Comparison of ENCODE assay signal across 10 cellular contexts in the genomic region with DNA sequence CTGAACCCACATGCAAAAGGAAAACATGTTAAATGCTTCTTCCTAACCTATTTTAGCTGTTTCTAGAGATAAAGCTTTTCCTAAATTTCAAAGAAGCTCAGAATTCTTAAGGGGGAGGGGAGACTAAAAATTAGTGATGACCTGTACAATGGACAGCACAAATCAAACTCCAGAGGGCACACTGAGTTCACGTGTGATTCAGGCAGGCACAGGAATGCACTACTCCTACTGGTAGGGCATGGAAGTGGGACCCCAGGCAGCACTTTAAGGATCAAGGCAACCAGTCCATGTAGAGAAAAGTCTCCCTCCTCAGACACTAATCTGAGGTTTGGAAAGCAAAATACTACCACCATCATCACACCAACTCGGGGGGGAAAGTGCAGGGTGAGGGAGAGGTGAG. TPM values are rescaled to one million over a fixed set of nuclear protein-coding genes. Genes with fewer than 3 reads are reported as not detected.
DNase-seq lines count a peak whose midpoint lies in the region; ATAC-seq, FAIRE-seq and TF ChIP-seq lines count a peak whose summit lies in the region.
"Had no signal": no experiment of that assay in that cellular context is flagged by ENCODE, and none has a peak within 500 bp of the region (broad histone marks: within the 10 kb centered on the region; RNA-seq: fewer than 3 reads in every experiment).

No MANE protein-coding gene starts in this region.

- H3K27me3 Mint-ChIP-seq in Calu3 (ENCODE audit: unreplicated experiment): no peaks in the 10 kb centered on the region
- H3K27me3 Mint-ChIP-seq in activated B cell treated with CpG ODN at 0.5 μM for 24 hours: no peaks in the 10 kb centered on the region
- no peaks in the 10 kb centered on the region for H3K27me3 Mint-ChIP-seq in activated CD4-positive, alpha-beta memory T cell treated with anti-CD3 and anti-CD28 coated beads, Interleukin-2, amount 10 ng/mL, durations not matched to agents 7 days and 5 days
- H3K27me3 Mint-ChIP-seq: natural killer cell treated with Interleukin-12 subunit alpha and Interleukin-12 subunit beta and Interleukin-15 and Interleukin-18, amount 100 ng/mL, for 72 hours had no signal

- WGBS in IMR-90 (ENCODE audit: extremely low coverage in 2 of 2, insufficient read length in 1 of 2), 2 experiments: no CpG with 5 or more reads among the region's 2 CpGs
- 3% methylated on average over 2 of the region's 2 CpGs for WGBS in HepG2 (ENCODE audit: low lambda C conversion rate)

- H3K79me2 ChIP-seq in HepG2 (ENCODE audit: insufficient read depth, low read length): no peaks in the 10 kb centered on the region

- no peak overlapping the region for H2BK20ac ChIP-seq in IMR-90 (ENCODE audit: low read depth, low read length)

- no peak overlapping the region for H4K8ac ChIP-seq in IMR-90 (ENCODE audit: low read depth in 2 of 2, low read length in 2 of 2)

- H3K36me3 ChIP-seq in IMR-90 (ENCODE audit: control insufficient read depth, insufficient read depth, low read length): no peaks in the 10 kb centered on the region
- H3K36me3 ChIP-seq in HepG2 (replicated peaks in 1 of 2; ENCODE audit: control insufficient read depth in 1 of 2, insufficient read depth in 2 of 2, low read length in 2 of 2): no peaks in the 10 kb centered on the region
- H3K36me3 ChIP-seq: thoracic aorta had no signal

- intact Hi-C loops in Calu3 (cut with micrococcal nuclease; ENCODE audit: unreplicated experiment) (loop anchor here (1.0 to 10.0 kb wide), 3 partner anchors 79 to 169 kb away; no protein-coding TSS in a partner anchor), IMR-90 (cut with micrococcal nuclease) (no loop called here), activated B cell treated with CpG ODN at 0.5 μM for 24 hours (cut with micrococcal nuclease) (loop anchor here (5.0 kb wide), 1 partner anchor 172 kb away; no protein-coding TSS in a partner anchor), HepG2 (cut with micrococcal nuclease; ENCODE audit: unreplicated experiment) (no loop called here)

- no peaks in the 10 kb centered on the region for H3K9me1 ChIP-seq in IMR-90 (ENCODE audit: insufficient read depth, low read length)

- CTCF ChIA-PET in Calu3 (lab: Charles Lee): interaction anchor here (0.7 to 1.8 kb wide), 5 partner anchors 12 to 226 kb away, joined by 3 to 11 read pairs (median 4); no protein-coding TSS in a partner anchor
- CTCF ChIA-PET in IMR-90 (lab: Yijun Ruan, JAX): no interaction called here
- CTCF ChIA-PET in activated B cell treated with CpG ODN at 0.5 μM for 24 hours (lab: Charles Lee): interaction anchor here (0.6 to 2.2 kb wide), 5 partner anchors 10 to 189 kb away, joined by 3 to 7 read pairs (median 4); partner anchors contain the start of gene SH3GLB1
- CTCF ChIA-PET in HepG2 (lab: Yijun Ruan, JAX; ENCODE audit: low intra/inter-chr PET ratio, low total read pairs): interaction anchor here (1.6 kb wide), 1 partner anchor 16 kb away, joined by 6 read pairs; no protein-coding TSS in a partner anchor
- CTCF ChIA-PET in activated CD4-positive, alpha-beta memory T cell treated with anti-CD3 and anti-CD28 coated beads, Interleukin-2, amount 10 ng/mL, durations not matched to agents 7 days and 5 days (lab: Charles Lee): interaction anchor here (0.8 to 1.0 kb wide), 2 partner anchors 16 to 228 kb away, joined by 3 read pairs; no protein-coding TSS in a partner anchor

- H2AFZ ChIP-seq in IMR-90 (replicated peaks; ENCODE audit: low read length, poor library complexity): no peak overlapping the region
- H2AFZ ChIP-seq in HepG2 (ENCODE audit: low read length): no peak overlapping the region

- H3K4me3 Mint-ChIP-seq in Calu3 (ENCODE audit: low read depth, unreplicated experiment) (no peak overlapping the region), activated B cell treated with CpG ODN at 0.5 μM for 24 hours (no peak overlapping the region)
- H3K4me3 Mint-ChIP-seq in activated CD4-positive, alpha-beta memory T cell treated with anti-CD3 and anti-CD28 coated beads, Interleukin-2, amount 10 ng/mL, durations not matched to agents 7 days and 5 days: no peak overlapping the region
- H3K4me3 Mint-ChIP-seq: natural killer cell treated with Interleukin-12 subunit alpha and Interleukin-12 subunit beta and Interleukin-15 and Interleukin-18, amount 100 ng/mL, for 72 hours had no signal

- H3K18ac ChIP-seq in IMR-90 (ENCODE audit: low read depth, low read length): no peak overlapping the region

- no peak overlapping the region for H2BK120ac ChIP-seq in IMR-90 (ENCODE audit: low read depth, low read length)

- H3K4me1 ChIP-seq in IMR-90 (ENCODE audit: control insufficient read depth, insufficient read depth, low read length): no peaks in the 10 kb centered on the region
- no peaks in the 10 kb centered on the region for H3K4me1 ChIP-seq in HepG2 (ENCODE audit: insufficient read depth, low read length)

- no peaks in the 10 kb centered on the region for H3K27me3 ChIP-seq in IMR-90 (ENCODE audit: control insufficient read depth, insufficient read depth, low read length)
- H3K27me3 ChIP-seq in HepG2 (ENCODE audit: control insufficient read depth in 1 of 2, insufficient read depth in 2 of 2, low read length in 2 of 2): no peaks in the 10 kb centered on the region; a peak in 1 of 5 replicates

- H3K36me3 Mint-ChIP-seq in Calu3 (ENCODE audit: insufficient read depth, unreplicated experiment) (no peaks in the 10 kb centered on the region), activated B cell treated with CpG ODN at 0.5 μM for 24 hours (ENCODE audit: low read depth) (no peaks in the 10 kb centered on the region)
- H3K36me3 Mint-ChIP-seq in activated CD4-positive, alpha-beta memory T cell treated with anti-CD3 and anti-CD28 coated beads, Interleukin-2, amount 10 ng/mL, durations not matched to agents 7 days and 5 days (ENCODE audit: low read depth): no peaks in the 10 kb centered on the region
- H3K36me3 Mint-ChIP-seq: natural killer cell treated with Interleukin-12 subunit alpha and Interleukin-12 subunit beta and Interleukin-15 and Interleukin-18, amount 100 ng/mL, for 72 hours had no signal

- H3K79me1 ChIP-seq in IMR-90 (ENCODE audit: low read depth in 1 of 2, low read length in 2 of 2): no peaks in the 10 kb centered on the region

- no peak for FAIRE-seq in HepG2 (lab: Jason Lieb, UNC)

- TF ChIP-seq EP300 in HepG2 (IDR thresholded peaks at IDR 0.05; ENCODE audit: low read depth in 2 of 2, low read length in 2 of 2) (no peak), HepG2 (CRISPR knock-in tag; IDR thresholded peaks at IDR 0.05; ENCODE audit: borderline replicate concordance) (no peak)

- H3K27ac ChIP-seq in IMR-90 (ENCODE audit: insufficient read depth, low read length) (no peak overlapping the region), HepG2 (ENCODE audit: extremely low read length, insufficient read depth, low read length) (no peak overlapping the region)
- H3K27ac ChIP-seq: thoracic aorta had no signal

- in situ Hi-C loops in IMR-90 (cut with MboI; ENCODE audit: low sequenced_read_pairs) (no loop called here), HepG2 (cut with HindIII; ENCODE audit: extremely low pct_ligation_motif_present, low pct_unique_long_range_greater_than_20kb) (loop anchor here (25.0 kb wide), 1 partner anchor 172 kb away; no protein-coding TSS in a partner anchor)

- H3K9me3 ChIP-seq in IMR-90 (ENCODE audit: control insufficient read depth, insufficient read depth, low read length) (no peaks in the 10 kb centered on the region), HepG2 (ENCODE audit: low read length) (no peaks in the 10 kb centered on the region)
- H3K9me3 ChIP-seq: thoracic aorta had no signal

- no peak overlapping the region for H2BK15ac ChIP-seq in IMR-90 (ENCODE audit: low read depth, low read length)

- H4K5ac ChIP-seq in IMR-90 (ENCODE audit: low read depth, low read length): no peak overlapping the region

- H3K4me1 Mint-ChIP-seq in Calu3 (ENCODE audit: low read depth, unreplicated experiment) (peaks cover 28% of the 10 kb centered on the region), activated B cell treated with CpG ODN at 0.5 μM for 24 hours (no peaks in the 10 kb centered on the region)
- no peaks in the 10 kb centered on the region for H3K4me1 Mint-ChIP-seq in activated CD4-positive, alpha-beta memory T cell treated with anti-CD3 and anti-CD28 coated beads, Interleukin-2, amount 10 ng/mL, durations not matched to agents 7 days and 5 days

- no peak overlapping the region for H2AK5ac ChIP-seq in IMR-90 (ENCODE audit: low read depth, low read length)

- no peak for TF ChIP-seq RAD21 in IMR-90 (IDR thresholded peaks at IDR 0.05; ENCODE audit: low read length)
- TF ChIP-seq RAD21 in HepG2 (CRISPR knock-in tag; IDR thresholded peaks at IDR 0.05): no peak

- H3K9ac ChIP-seq in IMR-90 (ENCODE audit: low read depth, low read length) (no peak overlapping the region), HepG2 (ENCODE audit: insufficient read depth, low read depth, low read length) (no peak overlapping the region)

- POLR2A ChIA-PET in IMR-90 (lab: Charles Lee; ENCODE audit: unreplicated experiment) (no interaction called here), activated B cell treated with CpG ODN at 0.5 μM for 24 hours (lab: Charles Lee) (no interaction called here), HepG2 (lab: Yijun Ruan, JAX) (no interaction called here)
- POLR2A ChIA-PET in activated CD4-positive, alpha-beta memory T cell treated with anti-CD3 and anti-CD28 coated beads, Interleukin-2, amount 10 ng/mL, durations not matched to agents 7 days and 5 days (lab: Charles Lee): no interaction called here

- ATAC-seq in IMR-90 (ENCODE audit: low read depth) (no peak), activated B cell treated with CpG ODN at 0.5 μM for 24 hours (ENCODE audit: low read depth) (peak; percentile 58), HepG2 (peak; percentile 94), GM21528 (IDR thresholded peaks at IDR 0.05; ENCODE audit: low FRiP score, unreplicated experiment) (no peak)

- no peak overlapping the region for H3K56ac ChIP-seq in IMR-90 (ENCODE audit: extremely low read depth, insufficient read depth, low read length)

- peak; percentile 70 for DNase-seq in Calu3
- no peak for DNase-seq in IMR-90
- no peak for DNase-seq in activated B cell treated with CpG ODN at 0.5 μM for 24 hours
- peak; percentile 50 for DNase-seq in HepG2 (ENCODE audit: low spot score)
- no peak for DNase-seq in activated CD4-positive, alpha-beta memory T cell treated with anti-CD3 and anti-CD28 coated beads, Interleukin-2, amount 10 ng/mL, durations not matched to agents 7 days and 5 days
- no peak for DNase-seq in NCI-H2171 treated with DMSO at 0.1 percent for 48 hours (lab: John Stamatoyannopoulos, UW)
- no peak for DNase-seq in DMS79 (lab: John Stamatoyannopoulos, UW)

- H2BK5ac ChIP-seq in IMR-90 (ENCODE audit: low read depth, low read length, poor library complexity, severe bottlenecking): no peak overlapping the region

- TF ChIP-seq CTCF in Calu3 (IDR thresholded peaks at IDR 0.05; ENCODE audit: unreplicated experiment) (peak; percentile 68), IMR-90 (conservative IDR thresholded peaks at IDR 0.05; ENCODE audit: low read depth, low read length) (0 out of 2 replicates have a peak, but pooled peaks have one; percentile 29), activated B cell treated with CpG ODN at 0.5 μM for 24 hours (IDR thresholded peaks at IDR 0.05) (no peak), HepG2 (CRISPR knock-in tag; IDR thresholded peaks at IDR 0.05) (peak; percentile 56)

- no peak overlapping the region for H4K91ac ChIP-seq in IMR-90 (ENCODE audit: insufficient read depth, low read depth, low read length)

- H3K4me3 ChIP-seq in IMR-90 (ENCODE audit: insufficient read depth, low read depth, low read length) (no peak overlapping the region), HepG2 (replicated peaks in 1 of 3; ENCODE audit: insufficient read depth in 1 of 3, low read depth in 2 of 3, low read length in 3 of 3) (no peak overlapping the region)
- H3K4me3 ChIP-seq: thoracic aorta had no signal

- no TSS peak for BruUV-seq in Calu3 (replicated peaks; lab: Mats Ljungman, UMichigan)
- no TSS peak for BruUV-seq in IMR-90 (replicated peaks; lab: Mats Ljungman, UMichigan)
- no TSS peak for BruUV-seq in HepG2 (replicated peaks; lab: Mats Ljungman, UMichigan)

- no peak overlapping the region for H3K23ac ChIP-seq in IMR-90 (ENCODE audit: low read depth, low read length)

- dilution Hi-C loops in IMR-90 (cut with HindIII; ENCODE audit: low sequenced_read_pairs, unreplicated experiment): no loop called here

- H3K4ac ChIP-seq in IMR-90 (ENCODE audit: low read depth, low read length): no peak overlapping the region

- TF ChIP-seq POLR2A in IMR-90 (IDR thresholded peaks at IDR 0.05; ENCODE audit: low read depth, low read length) (no peak), HepG2 (IDR thresholded peaks at IDR 0.05; ENCODE audit: insufficient read depth in 1 of 2, low read depth in 2 of 2, low read length in 2 of 2) (no peak)

- no peak overlapping the region for H2AK9ac ChIP-seq in IMR-90 (replicated peaks; ENCODE audit: low read depth, low read length, poor library complexity)

- H3K4me2 ChIP-seq in IMR-90 (ENCODE audit: low read depth, low read length) (no peak overlapping the region), HepG2 (ENCODE audit: low read depth, low read length) (no peak overlapping the region)

- H4K20me1 ChIP-seq in IMR-90 (ENCODE audit: insufficient read depth, low read length) (no peaks in the 10 kb centered on the region), HepG2 (ENCODE audit: insufficient read depth, low read length) (no peaks in the 10 kb centered on the region)

- H3K9me3 Mint-ChIP-seq in Calu3 (ENCODE audit: low read depth, unreplicated experiment) (no peaks in the 10 kb centered on the region), activated B cell treated with CpG ODN at 0.5 μM for 24 hours (no peaks in the 10 kb centered on the region)
- H3K9me3 Mint-ChIP-seq in activated CD4-positive, alpha-beta memory T cell treated with anti-CD3 and anti-CD28 coated beads, Interleukin-2, amount 10 ng/mL, durations not matched to agents 7 days and 5 days: no peaks in the 10 kb centered on the region
- H3K9me3 Mint-ChIP-seq: natural killer cell treated with Interleukin-12 subunit alpha and Interleukin-12 subunit beta and Interleukin-15 and Interleukin-18, amount 100 ng/mL, for 72 hours had no signal

- H3K27ac Mint-ChIP-seq in Calu3 (ENCODE audit: unreplicated experiment) (peak overlapping the region; percentile 81), activated B cell treated with CpG ODN at 0.5 μM for 24 hours (no peak overlapping the region)
- H3K27ac Mint-ChIP-seq in activated CD4-positive, alpha-beta memory T cell treated with anti-CD3 and anti-CD28 coated beads, Interleukin-2, amount 10 ng/mL, durations not matched to agents 7 days and 5 days: no peak overlapping the region
- H3K27ac Mint-ChIP-seq: natural killer cell treated with Interleukin-12 subunit alpha and Interleukin-12 subunit beta and Interleukin-15 and Interleukin-18, amount 100 ng/mL, for 72 hours had no signal

- H3K14ac ChIP-seq in IMR-90 (replicated peaks; ENCODE audit: low read depth, low read length): no peak overlapping the region

RNA-seq across cellular contexts. Expression of gene CLCA4, which starts 31.3 kb away (rescaled TPM):
- total RNA-seq in Calu3 (2022) (not detected in 2 replicates), IMR-90 (2012; rRNA removed) (not detected in 2 replicates), activated B cell treated with CpG ODN at 0.5 μM for 24 hours (not detected in 2 replicates), HepG2 (2016; rRNA removed; fragmentation: Illumina TruSeq; extraction: Trizol) (not detected in 2 replicates)
- polyA plus RNA-seq in IMR-90 (2012; rRNA removed) (not detected in 2 replicates), HepG2 (2011; rRNA removed) (not detected in 2 replicates)
- not detected in 2 replicates for polyA plus RNA-seq in IMR-90 (2012; cell fraction: cytosol; rRNA removed)
- polyA plus RNA-seq in IMR-90 (2012; cell fraction: nucleus; rRNA removed; ENCODE audit: low replicate concordance): not detected in 2 replicates
- total RNA-seq in HepG2 (2016; cell fraction: cytosol; rRNA removed; fragmentation: Illumina TruSeq; extraction: Trizol; ENCODE audit: low read depth): not detected in 2 replicates
- total RNA-seq in HepG2 (2016; cell fraction: insoluble cytoplasmic fraction; rRNA removed; fragmentation: Illumina TruSeq; extraction: Trizol): not detected in 2 replicates
- not detected in 2 replicates for total RNA-seq in HepG2 (2016; cell fraction: membrane; rRNA removed; fragmentation: Illumina TruSeq; extraction: Trizol)
- not detected in 2 replicates for total RNA-seq in HepG2 (2016; cell fraction: nucleus; rRNA removed; fragmentation: Illumina TruSeq; extraction: Trizol)
- not detected in 2 replicates for polyA plus RNA-seq in HepG2 (2011; cell fraction: cytosol; rRNA removed)
- polyA plus RNA-seq in HepG2 (2011; cell fraction: nucleus; rRNA removed): not detected in 2 replicates
- not detected in 2 replicates for polyA plus RNA-seq in HepG2 (2012)
- polyA plus RNA-seq in HepG2 (2016; cell fraction: cytosol; fragmentation: Illumina TruSeq; extraction: Trizol; ENCODE audit: low read depth): not detected in 2 replicates
- polyA plus RNA-seq in HepG2 (2016; cell fraction: insoluble cytoplasmic fraction; fragmentation: Illumina TruSeq; extraction: Trizol; ENCODE audit: low read depth): not detected in 2 replicates
- not detected in 2 replicates for polyA plus RNA-seq in HepG2 (2016; cell fraction: membrane; fragmentation: Illumina TruSeq; extraction: Trizol; ENCODE audit: low read depth)
- not detected in 2 replicates for polyA plus RNA-seq in HepG2 (2016; cell fraction: nucleus; fragmentation: Illumina TruSeq; extraction: Trizol; ENCODE audit: insufficient read depth, low read depth)
- polyA minus RNA-seq in HepG2 (2011; rRNA and poly(A)+ RNA removed; ENCODE audit: low replicate concordance): not detected in 2 replicates
- not detected in 2 replicates for polyA minus RNA-seq in HepG2 (2011; cell fraction: cytosol; rRNA and poly(A)+ RNA removed)
- polyA minus RNA-seq in HepG2 (2011; cell fraction: nucleus; rRNA and poly(A)+ RNA removed): not detected in 2 replicates
- total RNA-seq in activated CD4-positive, alpha-beta memory T cell treated with anti-CD3 and anti-CD28 coated beads, Interleukin-2, amount 10 ng/mL, durations not matched to agents 7 days and 5 days: not detected
- total RNA-seq: natural killer cell treated with Interleukin-12 subunit alpha and Interleukin-12 subunit beta and Interleukin-15 and Interleukin-18, amount 100 ng/mL, for 72 hours; thoracic aorta had no signal

RNA-seq across cellular contexts. Expression of gene CLCA1, which starts 46.9 kb away (rescaled TPM):
- total RNA-seq in Calu3 (2022) (not detected in 2 replicates), IMR-90 (2012; rRNA removed) (not detected in 2 replicates), activated B cell treated with CpG ODN at 0.5 μM for 24 hours (not detected in 2 replicates), HepG2 (2016; rRNA removed; fragmentation: Illumina TruSeq; extraction: Trizol) (not detected in 2 replicates)
- polyA plus RNA-seq in IMR-90 (2012; rRNA removed) (not detected in 2 replicates), HepG2 (2011; rRNA removed) (not detected in 2 replicates)
- not detected in 2 replicates for polyA plus RNA-seq in IMR-90 (2012; cell fraction: cytosol; rRNA removed)
- not detected in 2 replicates for polyA plus RNA-seq in IMR-90 (2012; cell fraction: nucleus; rRNA removed; ENCODE audit: low replicate concordance)
- total RNA-seq in HepG2 (2016; cell fraction: cytosol; rRNA removed; fragmentation: Illumina TruSeq; extraction: Trizol; ENCODE audit: low read depth): not detected in 2 replicates
- not detected in 2 replicates for total RNA-seq in HepG2 (2016; cell fraction: insoluble cytoplasmic fraction; rRNA removed; fragmentation: Illumina TruSeq; extraction: Trizol)
- not detected in 2 replicates for total RNA-seq in HepG2 (2016; cell fraction: membrane; rRNA removed; fragmentation: Illumina TruSeq; extraction: Trizol)
- not detected in 2 replicates for total RNA-seq in HepG2 (2016; cell fraction: nucleus; rRNA removed; fragmentation: Illumina TruSeq; extraction: Trizol)
- polyA plus RNA-seq in HepG2 (2011; cell fraction: cytosol; rRNA removed): not detected in 2 replicates
- polyA plus RNA-seq in HepG2 (2011; cell fraction: nucleus; rRNA removed): not detected in 2 replicates
- polyA plus RNA-seq in HepG2 (2012): not detected in 2 replicates
- polyA plus RNA-seq in HepG2 (2016; cell fraction: cytosol; fragmentation: Illumina TruSeq; extraction: Trizol; ENCODE audit: low read depth): not detected in 2 replicates
- polyA plus RNA-seq in HepG2 (2016; cell fraction: insoluble cytoplasmic fraction; fragmentation: Illumina TruSeq; extraction: Trizol; ENCODE audit: low read depth): not detected in 2 replicates
- not detected in 2 replicates for polyA plus RNA-seq in HepG2 (2016; cell fraction: membrane; fragmentation: Illumina TruSeq; extraction: Trizol; ENCODE audit: low read depth)
- not detected in 2 replicates for polyA plus RNA-seq in HepG2 (2016; cell fraction: nucleus; fragmentation: Illumina TruSeq; extraction: Trizol; ENCODE audit: insufficient read depth, low read depth)
- polyA minus RNA-seq in HepG2 (2011; rRNA and poly(A)+ RNA removed; ENCODE audit: low replicate concordance): not detected in 2 replicates
- polyA minus RNA-seq in HepG2 (2011; cell fraction: cytosol; rRNA and poly(A)+ RNA removed): not detected in 2 replicates
- polyA minus RNA-seq in HepG2 (2011; cell fraction: nucleus; rRNA and poly(A)+ RNA removed): not detected in 2 replicates
- not detected for total RNA-seq in activated CD4-positive, alpha-beta memory T cell treated with anti-CD3 and anti-CD28 coated beads, Interleukin-2, amount 10 ng/mL, durations not matched to agents 7 days and 5 days
- total RNA-seq: natural killer cell treated with Interleukin-12 subunit alpha and Interleukin-12 subunit beta and Interleukin-15 and Interleukin-18, amount 100 ng/mL, for 72 hours; thoracic aorta had no signal

Comparison
In these comparisons a context has a peak if more than half of its experiments do, and no peak if none do; other contexts are left out.
1. DNase-seq: peak in Calu3 (single experiment) and HepG2 (single experiment); none in IMR-90 (single experiment), activated B cell treated with CpG ODN at 0.5 μM for 24 hours (single experiment), activated CD4-positive, alpha-beta memory T cell treated with anti-CD3 and anti-CD28 coated beads, Interleukin-2, amount 10 ng/mL, durations not matched to agents 7 days and 5 days (single experiment), NCI-H2171 treated with DMSO at 0.1 percent for 48 hours (single experiment) and DMS79 (single experiment).
2. ATAC-seq: peak in activated B cell treated with CpG ODN at 0.5 μM for 24 hours (single experiment) and HepG2 (single experiment); none in IMR-90 (single experiment) and GM21528 (single experiment).
3. intact Hi-C loops: an anchor here in Calu3 (1.0 to 10.0 kb wide) and activated B cell treated with CpG ODN at 0.5 μM for 24 hours (5.0 kb wide); none called in IMR-90 and HepG2.